Comparison of ENCODE assay signal across 8 cellular contexts in the genomic region with DNA sequence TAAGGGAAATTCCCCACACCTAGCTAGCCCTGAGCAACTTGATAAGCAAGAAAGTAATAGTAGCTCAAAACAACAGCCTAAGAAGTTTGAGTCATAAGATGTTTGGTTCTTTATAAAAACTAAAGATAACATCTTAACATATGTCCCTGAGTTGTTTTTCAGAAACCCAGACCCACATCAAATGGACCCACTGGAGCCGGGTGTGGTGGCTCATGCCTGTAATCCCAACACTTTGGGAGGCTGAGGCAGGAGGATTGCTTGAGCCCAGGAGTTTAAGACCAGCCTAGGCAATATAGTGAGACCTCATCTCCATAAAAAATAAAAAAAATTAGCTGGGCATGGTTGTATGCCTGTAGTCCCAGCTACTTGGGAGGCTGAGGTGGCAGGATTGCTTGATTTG. TPM values are rescaled to one million over a fixed set of nuclear protein-coding genes. Genes with fewer than 3 reads are reported as not detected.
DNase-seq lines count a peak whose midpoint lies in the region; ATAC-seq, FAIRE-seq and TF ChIP-seq lines count a peak whose summit lies in the region.
"Not testable (repeated sequence)": the region's sequence is repeated elsewhere in the genome, so short reads cannot be mapped to it uniquely, and the experiment has no call there.

No MANE protein-coding gene starts in this region.

- ATAC-seq in GM12878, HepG2: not testable (repeated sequence)

- not testable (repeated sequence) for FAIRE-seq in GM12878 (lab: Jason Lieb, UNC); HepG2 (lab: Jason Lieb, UNC)

- peaks cover 10% of the 10 kb centered on the region for H3K36me3 Mint-ChIP-seq in Caco-2 (ENCODE audit: insufficient read depth, unreplicated experiment)
- H3K36me3 Mint-ChIP-seq in activated T-cell treated with anti-CD3 and anti-CD28 coated beads, Interleukin-2, amount 50 U/mL, for 24 hours (ENCODE audit: low read depth): peaks cover 10% of the 10 kb centered on the region
- H3K36me3 Mint-ChIP-seq in activated naive CD4-positive, alpha-beta T cell treated with anti-CD3 and anti-CD28 coated beads for 36 hours (ENCODE audit: low read depth); type B pancreatic cell: not testable (repeated sequence)

- H3K4me2 ChIP-seq in GM12878 (ENCODE audit: control insufficient read depth, insufficient read depth); HepG2 (ENCODE audit: low read depth, low read length); neuronal stem cell (ENCODE audit: insufficient read depth, low read length, poor library complexity, severe bottlenecking): not testable (repeated sequence)

- H3K27ac ChIP-seq in VCaP (peak overlapping the region; percentile 79; the same call in 1 of the 2 replicates), HepG2 (ENCODE audit: extremely low read length, insufficient read depth, low read length) (peak overlapping the region; percentile 11)
- H3K27ac ChIP-seq in GM12878 (ENCODE audit: control insufficient read depth, insufficient read depth); neuronal stem cell (replicated peaks; ENCODE audit: low read length): not testable (repeated sequence)

- H2BK5ac ChIP-seq in neuronal stem cell (ENCODE audit: low read length): not testable (repeated sequence)

- not testable (repeated sequence) for H3K27me3 ChIP-seq in Caco-2 (replicated peaks; ENCODE audit: control insufficient read depth, insufficient read depth, low read length); GM12878 (replicated peaks in 1 of 2; ENCODE audit: control insufficient read depth in 2 of 2, insufficient read depth in 2 of 2, low read length in 1 of 2); HepG2 (ENCODE audit: control insufficient read depth in 1 of 2, insufficient read depth in 2 of 2, low read length in 2 of 2); neuronal stem cell (ENCODE audit: control insufficient read depth in 3 of 3, insufficient read depth in 3 of 3, low read depth in 1 of 3, low read length in 3 of 3)

- not testable (repeated sequence) for H3K4me3 Mint-ChIP-seq in Caco-2 (ENCODE audit: unreplicated experiment); activated T-cell treated with anti-CD3 and anti-CD28 coated beads, Interleukin-2, amount 50 U/mL, for 24 hours; activated naive CD4-positive, alpha-beta T cell treated with anti-CD3 and anti-CD28 coated beads for 36 hours
- H3K4me3 Mint-ChIP-seq in type B pancreatic cell: peak overlapping the region; percentile 66

- not testable (repeated sequence) for H3K27me3 Mint-ChIP-seq in Caco-2 (ENCODE audit: insufficient read depth, unreplicated experiment); activated T-cell treated with anti-CD3 and anti-CD28 coated beads, Interleukin-2, amount 50 U/mL, for 24 hours; activated naive CD4-positive, alpha-beta T cell treated with anti-CD3 and anti-CD28 coated beads for 36 hours (ENCODE audit: low read depth); type B pancreatic cell

- H2AFZ ChIP-seq in GM12878 (ENCODE audit: control insufficient read depth, low read depth, low read length) (peak overlapping the region; percentile 72; the same call in 1 of the 2 replicates), neuronal stem cell (ENCODE audit: low read length) (peak overlapping the region; percentile 86)
- not testable (repeated sequence) for H2AFZ ChIP-seq in HepG2 (ENCODE audit: low read length)

- H2BK15ac ChIP-seq in neuronal stem cell (ENCODE audit: low read length): not testable (repeated sequence)

- DNase-seq in Caco-2: peak in 1 of 2 experiments; percentile 12
- DNase-seq in activated T-cell treated with anti-CD3 and anti-CD28 coated beads, Interleukin-2, amount 50 U/mL, for 24 hours; activated naive CD4-positive, alpha-beta T cell treated with anti-CD3 and anti-CD28 coated beads for 36 hours; GM12878 (ENCODE audit: low read depth, low spot score); HepG2 (ENCODE audit: low spot score); neuronal stem cell (ENCODE audit: low spot score); type B pancreatic cell (ENCODE audit: extremely low spot score, unreplicated experiment): not testable (repeated sequence)

- 100% methylated on average over 1 of the region's 1 CpG for WGBS in GM12878 (ENCODE audit: insufficient coverage, insufficient replicate concordance, low lambda C conversion rate, missing lambda C conversion rate)
- 100% methylated on average over 1 of the region's 1 CpG for WGBS in HepG2 (ENCODE audit: low lambda C conversion rate)
- WGBS in neuronal stem cell (ENCODE audit: extremely low coverage in 2 of 2, insufficient read length in 2 of 2, insufficient replicate concordance in 1 of 2), 2 donors: no CpG with 5 or more reads among the region's 1 CpG

- H3K4me3 ChIP-seq in Caco-2 (ENCODE audit: low read depth, low read length); GM12878; HepG2 (replicated peaks in 1 of 3; ENCODE audit: insufficient read depth in 1 of 3, low read depth in 2 of 3, low read length in 3 of 3); neuronal stem cell (ENCODE audit: low read length in 2 of 2): not testable (repeated sequence)

- H4K8ac ChIP-seq in neuronal stem cell (ENCODE audit: low read depth, low read length): not testable (repeated sequence)

- not testable (repeated sequence) for H3K79me1 ChIP-seq in neuronal stem cell (ENCODE audit: low read depth, low read length)

- H3K23ac ChIP-seq in neuronal stem cell (ENCODE audit: low read depth, low read length, poor library complexity): not testable (repeated sequence)

- BruUV-seq in Caco-2 (replicated peaks; lab: Mats Ljungman, UMichigan); GM12878 (replicated peaks; lab: Mats Ljungman, UMichigan); HepG2 (replicated peaks; lab: Mats Ljungman, UMichigan): not testable (repeated sequence)

- not testable (repeated sequence) for H4K91ac ChIP-seq in neuronal stem cell (ENCODE audit: low read depth, low read length, poor library complexity)

- H2BK120ac ChIP-seq in neuronal stem cell (ENCODE audit: low read depth, low read length): not testable (repeated sequence)

- H4K20me1 ChIP-seq in GM12878 (ENCODE audit: control insufficient read depth, insufficient read depth); HepG2 (ENCODE audit: insufficient read depth, low read length): not testable (repeated sequence)

- TF ChIP-seq POLR2A in GM12878 (IDR thresholded peaks at IDR 0.05; ENCODE audit: low read depth, low read length); HepG2 (IDR thresholded peaks at IDR 0.05; ENCODE audit: insufficient read depth in 1 of 2, low read depth in 2 of 2, low read length in 2 of 2): not testable (repeated sequence)

- not testable (repeated sequence) for TF ChIP-seq EP300 in GM12878 (IDR thresholded peaks at IDR 0.05; ENCODE audit: borderline replicate concordance in 1 of 2, control insufficient read depth in 1 of 2, low read depth in 2 of 2, low read length in 2 of 2); HepG2 (IDR thresholded peaks at IDR 0.05; ENCODE audit: low read depth in 2 of 2, low read length in 2 of 2); HepG2 (CRISPR knock-in tag; IDR thresholded peaks at IDR 0.05; ENCODE audit: borderline replicate concordance)

- not testable (repeated sequence) for H3K9me3 Mint-ChIP-seq in Caco-2 (ENCODE audit: unreplicated experiment); activated T-cell treated with anti-CD3 and anti-CD28 coated beads, Interleukin-2, amount 50 U/mL, for 24 hours; activated naive CD4-positive, alpha-beta T cell treated with anti-CD3 and anti-CD28 coated beads for 36 hours; type B pancreatic cell

- not testable (repeated sequence) for H2BK12ac ChIP-seq in neuronal stem cell (ENCODE audit: low read length)

- peaks cover 29% of the 10 kb centered on the region for H3K4me1 Mint-ChIP-seq in Caco-2 (ENCODE audit: low read depth, unreplicated experiment)
- peaks cover 19% of the 10 kb centered on the region for H3K4me1 Mint-ChIP-seq in activated T-cell treated with anti-CD3 and anti-CD28 coated beads, Interleukin-2, amount 50 U/mL, for 24 hours (ENCODE audit: low read depth)
- peaks cover 17% of the 10 kb centered on the region for H3K4me1 Mint-ChIP-seq in activated naive CD4-positive, alpha-beta T cell treated with anti-CD3 and anti-CD28 coated beads for 36 hours (ENCODE audit: low read depth)
- H3K4me1 Mint-ChIP-seq in type B pancreatic cell (ENCODE audit: unreplicated experiment): not testable (repeated sequence)

- CTCF ChIA-PET in Caco-2 (lab: Charles Lee) (interaction anchor here (0.7 kb wide), 1 partner anchor 558 kb away, joined by 4 read pairs; no protein-coding TSS in a partner anchor), GM12878 (lab: Yijun Ruan, JAX) (interaction anchor here (1.6 to 3.3 kb wide), 3 partner anchors 8 to 48 kb away, joined by 6 to 9 read pairs (median 7); no protein-coding TSS in a partner anchor)
- CTCF ChIA-PET in activated naive CD4-positive, alpha-beta T cell treated with anti-CD3 and anti-CD28 coated beads for 36 hours (lab: Charles Lee): interaction anchor here (0.6 to 2.1 kb wide), 2 partner anchors 48 to 146 kb away, joined by 9 read pairs; no protein-coding TSS in a partner anchor
- CTCF ChIA-PET in HepG2 (lab: Yijun Ruan, JAX; ENCODE audit: low intra/inter-chr PET ratio, low total read pairs): not testable (repeated sequence)

- H3K27ac Mint-ChIP-seq in Caco-2 (ENCODE audit: unreplicated experiment): peak overlapping the region; percentile 51
- H3K27ac Mint-ChIP-seq in activated T-cell treated with anti-CD3 and anti-CD28 coated beads, Interleukin-2, amount 50 U/mL, for 24 hours: peak overlapping the region; percentile 78
- peak overlapping the region; percentile 26 for H3K27ac Mint-ChIP-seq in activated naive CD4-positive, alpha-beta T cell treated with anti-CD3 and anti-CD28 coated beads for 36 hours
- H3K27ac Mint-ChIP-seq in type B pancreatic cell: peak overlapping the region; percentile 22

- not testable (repeated sequence) for TF ChIP-seq RAD21 in GM12878 (IDR thresholded peaks at IDR 0.05; ENCODE audit: insufficient read depth, low read depth, low read length); HepG2 (CRISPR knock-in tag; IDR thresholded peaks at IDR 0.05)

- POLR2A ChIA-PET in Caco-2 (lab: Charles Lee): not testable (repeated sequence)
- POLR2A ChIA-PET in GM12878 (lab: Charles Lee) (interaction anchor here (3.1 kb wide), 1 partner anchor 12 kb away, joined by 22 read pairs; a partner anchor contains a TSS), HepG2 (lab: Yijun Ruan, JAX) (interaction anchor here (5.7 kb wide), 1 partner anchor 13 kb away, joined by 47 read pairs; a partner anchor contains a TSS)

- not testable (repeated sequence) for H3K14ac ChIP-seq in neuronal stem cell (ENCODE audit: low read length)

- H3K4me1 ChIP-seq in Caco-2: peaks cover 42% of the 10 kb centered on the region
- peaks cover 13% of the 10 kb centered on the region for H3K4me1 ChIP-seq in GM12878 (ENCODE audit: control insufficient read depth, insufficient read depth, low read length)
- peaks cover 89% of the 10 kb centered on the region for H3K4me1 ChIP-seq in HepG2 (ENCODE audit: insufficient read depth, low read length)
- H3K4me1 ChIP-seq in neuronal stem cell (ENCODE audit: control insufficient read depth in 2 of 2, insufficient read depth in 1 of 2, low read depth in 1 of 2, low read length in 2 of 2): not testable (repeated sequence)

- not testable (repeated sequence) for H3K18ac ChIP-seq in neuronal stem cell (ENCODE audit: low read length)

- not testable (repeated sequence) for H3K36me3 ChIP-seq in Caco-2 (ENCODE audit: control insufficient read depth, insufficient read depth, low read length); GM12878 (ENCODE audit: control insufficient read depth in 2 of 2, insufficient read depth in 2 of 2, low read length in 1 of 2); HepG2 (replicated peaks in 1 of 2; ENCODE audit: control insufficient read depth in 1 of 2, insufficient read depth in 2 of 2, low read length in 2 of 2); neuronal stem cell (replicated peaks in 1 of 2; ENCODE audit: control insufficient read depth in 2 of 2, insufficient read depth in 2 of 2, low read length in 2 of 2)

- intact Hi-C loops in Caco-2 (cut with micrococcal nuclease; ENCODE audit: unreplicated experiment); activated naive CD4-positive, alpha-beta T cell treated with anti-CD3 and anti-CD28 coated beads for 36 hours (cut with micrococcal nuclease); GM12878 (cut with micrococcal nuclease; ENCODE audit: unreplicated experiment); HepG2 (cut with micrococcal nuclease; ENCODE audit: unreplicated experiment): not testable (repeated sequence)

- in situ Hi-C loops in GM12878 (cut with MboI); HepG2 (cut with HindIII; ENCODE audit: extremely low pct_ligation_motif_present, low pct_unique_long_range_greater_than_20kb): not testable (repeated sequence)

- not testable (repeated sequence) for TF ChIP-seq CTCF in Caco-2 (IDR thresholded peaks at IDR 0.05; ENCODE audit: insufficient read depth in 1 of 2, low read depth in 1 of 2, low read length in 1 of 2, severe bottlenecking in 1 of 2, unreplicated experiment in 1 of 2); VCaP (conservative IDR thresholded peaks at IDR 0.05); GM12878 (IDR thresholded peaks at IDR 0.05 in 2 of 3, conservative IDR thresholded peaks at IDR 0.05 in 1 of 3; ENCODE audit: control insufficient read depth in 2 of 3, extremely low read depth in 1 of 3, insufficient read depth in 1 of 3, low read depth in 3 of 3, low read length in 3 of 3); HepG2 (CRISPR knock-in tag; IDR thresholded peaks at IDR 0.05); type B pancreatic cell (conservative IDR thresholded peaks at IDR 0.05)

- RAD21 ChIA-PET in GM12878 (lab: Charles Lee; ENCODE audit: unreplicated experiment): interaction anchor here (1.1 to 1.6 kb wide), 3 partner anchors 9 to 48 kb away, joined by 3 to 4 read pairs (median 3); a partner anchor contains a TSS

- SMC1A ChIA-PET in GM12878 (lab: Charles Lee; ENCODE audit: uncharacterized antibody, unreplicated experiment): interaction anchor here (0.7 to 4.8 kb wide), 4 partner anchors 8 to 104 kb away, joined by 3 to 31 read pairs (median 8); a partner anchor contains a TSS

- not testable (repeated sequence) for H2AK5ac ChIP-seq in neuronal stem cell (ENCODE audit: low read depth, low read length)

- not testable (repeated sequence) for H3K4ac ChIP-seq in neuronal stem cell (ENCODE audit: low read length)

- H3K9ac ChIP-seq in GM12878 (ENCODE audit: control insufficient read depth, insufficient read depth, low read length); HepG2 (ENCODE audit: insufficient read depth, low read depth, low read length); neuronal stem cell (ENCODE audit: low read depth, low read length, poor library complexity): not testable (repeated sequence)

- not testable (repeated sequence) for H3K9me3 ChIP-seq in Caco-2; GM12878 (replicated peaks; ENCODE audit: control insufficient read depth, insufficient read depth, low read length); HepG2 (ENCODE audit: low read length); neuronal stem cell (replicated peaks in 1 of 2; ENCODE audit: control insufficient read depth in 2 of 2, insufficient read depth in 1 of 2, low read depth in 1 of 2, low read length in 2 of 2)

- H3K79me2 ChIP-seq in GM12878 (ENCODE audit: control insufficient read depth, insufficient read depth, low read length) (peaks cover 20% of the 10 kb centered on the region), HepG2 (ENCODE audit: insufficient read depth, low read length) (peaks cover 19% of the 10 kb centered on the region)

RNA-seq across cellular contexts. Expression of a gene that starts 2.7 kb away (rescaled TPM):
- 64.8 and 66.4 TPM in 2 replicates for total RNA-seq in Caco-2 (2022)
- 10 to 100 TPM; 42.5 to 42.8 TPM for total RNA-seq in activated naive CD4-positive, alpha-beta T cell treated with anti-CD3 and anti-CD28 coated beads for 36 hours
- total RNA-seq in GM12878 (2013; cell fraction: nucleolus; rRNA removed): 32.4 and 37.5 TPM in 2 replicates
- 24.5 and 27.9 TPM in 2 replicates for total RNA-seq in GM12878 (2014; rRNA removed)
- total RNA-seq in GM12878 (2014; rRNA removed; fragmentation: Illumina TruSeq; extraction: Trizol): 23.7 and 25.6 TPM in 2 replicates
- total RNA-seq in GM12878 (2021): 32.7 and 36.2 TPM in 2 replicates
- 17.8 TPM for polyA plus RNA-seq in GM12878 (2011; ENCODE audit: low read depth)
- polyA plus RNA-seq in GM12878 (2011; rRNA removed): 55.1 and 96.6 TPM in 2 replicates
- polyA plus RNA-seq in GM12878 (2011; cell fraction: cytosol; rRNA removed): 16.0 and 17.1 TPM in 2 replicates
- polyA plus RNA-seq in GM12878 (2011; cell fraction: nucleus; rRNA removed): 18.8 and 22.3 TPM in 2 replicates
- polyA plus RNA-seq in GM12878 (2012): 18.3 and 25.1 TPM in 2 replicates
- polyA plus RNA-seq in GM12878 (2014; fragmentation: Illumina TruSeq; extraction: Trizol): 34.3 and 51.3 TPM in 2 replicates
- polyA plus RNA-seq in GM12878 (2014; fragmentation: Nextera tagmentation; extraction: Ambion mirVana): 100 to 1,000 TPM; 101 to 156 TPM
- polyA plus RNA-seq in GM12878 (2014; rRNA removed): 29.8 and 31.7 TPM in 2 replicates
- 10 to 100 TPM; 86.2 to 88.8 TPM for polyA plus RNA-seq in GM12878 (2016; fragmentation: Nextera tagmentation; extraction: Ambion mirVana)
- polyA minus RNA-seq in GM12878 (2011; rRNA and poly(A)+ RNA removed): 24.2 and 52.4 TPM in 2 replicates
- polyA minus RNA-seq in GM12878 (2011; cell fraction: cytosol; rRNA and poly(A)+ RNA removed): 15.8 and 18.3 TPM in 2 replicates
- 8.0 and 12.4 TPM in 2 replicates for polyA minus RNA-seq in GM12878 (2011; cell fraction: nucleus; rRNA and poly(A)+ RNA removed)
- 73.0 and 99.7 TPM in 2 replicates for total RNA-seq in HepG2 (2016; rRNA removed; fragmentation: Illumina TruSeq; extraction: Trizol)
- total RNA-seq in HepG2 (2016; cell fraction: cytosol; rRNA removed; fragmentation: Illumina TruSeq; extraction: Trizol; ENCODE audit: low read depth): 19.0 and 26.0 TPM in 2 replicates
- 71.3 and 99.4 TPM in 2 replicates for total RNA-seq in HepG2 (2016; cell fraction: insoluble cytoplasmic fraction; rRNA removed; fragmentation: Illumina TruSeq; extraction: Trizol)
- 25.2 and 29.6 TPM in 2 replicates for total RNA-seq in HepG2 (2016; cell fraction: membrane; rRNA removed; fragmentation: Illumina TruSeq; extraction: Trizol)
- total RNA-seq in HepG2 (2016; cell fraction: nucleus; rRNA removed; fragmentation: Illumina TruSeq; extraction: Trizol): 76.4 and 91.6 TPM in 2 replicates
- 33.2 and 43.0 TPM in 2 replicates for polyA plus RNA-seq in HepG2 (2011; rRNA removed)
- 14.1 and 24.4 TPM in 2 replicates for polyA plus RNA-seq in HepG2 (2011; cell fraction: cytosol; rRNA removed)
- polyA plus RNA-seq in HepG2 (2011; cell fraction: nucleus; rRNA removed): 12.1 and 18.4 TPM in 2 replicates
- 46.5 and 59.9 TPM in 2 replicates for polyA plus RNA-seq in HepG2 (2012)
- polyA plus RNA-seq in HepG2 (2016; cell fraction: cytosol; fragmentation: Illumina TruSeq; extraction: Trizol; ENCODE audit: low read depth): 11.2 and 12.4 TPM in 2 replicates
- polyA plus RNA-seq in HepG2 (2016; cell fraction: insoluble cytoplasmic fraction; fragmentation: Illumina TruSeq; extraction: Trizol; ENCODE audit: low read depth): 43.4 and 51.8 TPM in 2 replicates
- polyA plus RNA-seq in HepG2 (2016; cell fraction: membrane; fragmentation: Illumina TruSeq; extraction: Trizol; ENCODE audit: low read depth): 11.1 and 11.7 TPM in 2 replicates
- 92.7 and 95.6 TPM in 2 replicates for polyA plus RNA-seq in HepG2 (2016; cell fraction: nucleus; fragmentation: Illumina TruSeq; extraction: Trizol; ENCODE audit: insufficient read depth, low read depth)
- polyA minus RNA-seq in HepG2 (2011; rRNA and poly(A)+ RNA removed; ENCODE audit: low replicate concordance): 25.6 and 32.4 TPM in 2 replicates
- 42.9 and 70.5 TPM in 2 replicates for polyA minus RNA-seq in HepG2 (2011; cell fraction: cytosol; rRNA and poly(A)+ RNA removed)
- 27.7 and 36.6 TPM in 2 replicates for polyA minus RNA-seq in HepG2 (2011; cell fraction: nucleus; rRNA and poly(A)+ RNA removed)
- polyA plus RNA-seq in neuronal stem cell (2013, experiment 1 of 2): 12.5 TPM
- polyA plus RNA-seq in neuronal stem cell (2013, experiment 2 of 2): 12.4 TPM
- total RNA-seq in type B pancreatic cell (ENCODE audit: low replicate concordance): 56.9 and 67.5 TPM in 2 replicates

RNA-seq across cellular contexts. Expression of a gene that starts 13.2 kb away (rescaled TPM):
- 47.4 and 49.9 TPM in 2 replicates for total RNA-seq in Caco-2 (2022)
- 10 to 100 TPM; 16.6 to 18.5 TPM for total RNA-seq in activated naive CD4-positive, alpha-beta T cell treated with anti-CD3 and anti-CD28 coated beads for 36 hours
- 66.8 and 76.2 TPM in 2 replicates for total RNA-seq in GM12878 (2013; cell fraction: nucleolus; rRNA removed)
- 14.6 and 16.6 TPM in 2 replicates for total RNA-seq in GM12878 (2014; rRNA removed)
- total RNA-seq in GM12878 (2014; rRNA removed; fragmentation: Illumina TruSeq; extraction: Trizol): 22.4 and 22.6 TPM in 2 replicates
- 26.2 and 26.6 TPM in 2 replicates for total RNA-seq in GM12878 (2021)
- 14.3 TPM for polyA plus RNA-seq in GM12878 (2011; ENCODE audit: low read depth)
- polyA plus RNA-seq in GM12878 (2011; rRNA removed): 52.2 and 62.2 TPM in 2 replicates
- polyA plus RNA-seq in GM12878 (2011; cell fraction: cytosol; rRNA removed): 28.7 and 38.6 TPM in 2 replicates
- polyA plus RNA-seq in GM12878 (2011; cell fraction: nucleus; rRNA removed): 26.1 and 34.9 TPM in 2 replicates
- 18.9 and 29.3 TPM in 2 replicates for polyA plus RNA-seq in GM12878 (2012)
- 26.3 and 31.4 TPM in 2 replicates for polyA plus RNA-seq in GM12878 (2014; fragmentation: Illumina TruSeq; extraction: Trizol)
- polyA plus RNA-seq in GM12878 (2014; fragmentation: Nextera tagmentation; extraction: Ambion mirVana): 10 to 100 TPM in 1 of 2 experiments, 1 to 10 TPM in 1; 7.1 to 12.5 TPM
- polyA plus RNA-seq in GM12878 (2014; rRNA removed): 14.4 and 15.8 TPM in 2 replicates
- 10 to 100 TPM; 23.2 to 23.3 TPM for polyA plus RNA-seq in GM12878 (2016; fragmentation: Nextera tagmentation; extraction: Ambion mirVana)
- polyA minus RNA-seq in GM12878 (2011; rRNA and poly(A)+ RNA removed): 72.9 and 82.0 TPM in 2 replicates
- 24.1 and 26.5 TPM in 2 replicates for polyA minus RNA-seq in GM12878 (2011; cell fraction: cytosol; rRNA and poly(A)+ RNA removed)
- 28.5 and 42.1 TPM in 2 replicates for polyA minus RNA-seq in GM12878 (2011; cell fraction: nucleus; rRNA and poly(A)+ RNA removed)
- 30.5 and 56.6 TPM in 2 replicates for total RNA-seq in HepG2 (2016; rRNA removed; fragmentation: Illumina TruSeq; extraction: Trizol)
- total RNA-seq in HepG2 (2016; cell fraction: cytosol; rRNA removed; fragmentation: Illumina TruSeq; extraction: Trizol; ENCODE audit: low read depth): 8.6 and 10.2 TPM in 2 replicates
- 28.5 and 53.5 TPM in 2 replicates for total RNA-seq in HepG2 (2016; cell fraction: insoluble cytoplasmic fraction; rRNA removed; fragmentation: Illumina TruSeq; extraction: Trizol)
- total RNA-seq in HepG2 (2016; cell fraction: membrane; rRNA removed; fragmentation: Illumina TruSeq; extraction: Trizol): 15.9 and 16.9 TPM in 2 replicates
- 30.3 and 31.4 TPM in 2 replicates for total RNA-seq in HepG2 (2016; cell fraction: nucleus; rRNA removed; fragmentation: Illumina TruSeq; extraction: Trizol)
- polyA plus RNA-seq in HepG2 (2011; rRNA removed): 39.6 and 56.8 TPM in 2 replicates
- 32.2 and 37.4 TPM in 2 replicates for polyA plus RNA-seq in HepG2 (2011; cell fraction: cytosol; rRNA removed)
- 22.5 and 25.0 TPM in 2 replicates for polyA plus RNA-seq in HepG2 (2011; cell fraction: nucleus; rRNA removed)
- polyA plus RNA-seq in HepG2 (2012): 21.7 and 26.9 TPM in 2 replicates
- 1.3 and 1.4 TPM in 2 replicates for polyA plus RNA-seq in HepG2 (2016; cell fraction: cytosol; fragmentation: Illumina TruSeq; extraction: Trizol; ENCODE audit: low read depth)
- polyA plus RNA-seq in HepG2 (2016; cell fraction: insoluble cytoplasmic fraction; fragmentation: Illumina TruSeq; extraction: Trizol; ENCODE audit: low read depth): 44.8 and 45.8 TPM in 2 replicates
- polyA plus RNA-seq in HepG2 (2016; cell fraction: membrane; fragmentation: Illumina TruSeq; extraction: Trizol; ENCODE audit: low read depth): 4.6 and 6.1 TPM in 2 replicates
- polyA plus RNA-seq in HepG2 (2016; cell fraction: nucleus; fragmentation: Illumina TruSeq; extraction: Trizol; ENCODE audit: insufficient read depth, low read depth): 26.6 and 29.0 TPM in 2 replicates
- 36.1 and 80.0 TPM in 2 replicates for polyA minus RNA-seq in HepG2 (2011; rRNA and poly(A)+ RNA removed; ENCODE audit: low replicate concordance)
- polyA minus RNA-seq in HepG2 (2011; cell fraction: cytosol; rRNA and poly(A)+ RNA removed): 51.2 and 62.4 TPM in 2 replicates
- 61.9 and 65.6 TPM in 2 replicates for polyA minus RNA-seq in HepG2 (2011; cell fraction: nucleus; rRNA and poly(A)+ RNA removed)
- 11.7 TPM for polyA plus RNA-seq in neuronal stem cell (2013, experiment 1 of 2)
- 11.9 TPM for polyA plus RNA-seq in neuronal stem cell (2013, experiment 2 of 2)
- 27.5 and 37.2 TPM in 2 replicates for total RNA-seq in type B pancreatic cell (ENCODE audit: low replicate concordance)

Comparison
In these comparisons a context has a peak if more than half of its experiments do, and no peak if none do; other contexts are left out.
1. H3K27ac Mint-ChIP-seq: peak in every context shown above with its lines; median percentile 78 in activated T-cell treated with anti-CD3 and anti-CD28 coated beads, Interleukin-2, amount 50 U/mL, for 24 hours; 51 in Caco-2; 26 in activated naive CD4-positive, alpha-beta T cell treated with anti-CD3 and anti-CD28 coated beads for 36 hours; 22 in type B pancreatic cell.